In genomic region chr10:86757110-86757790, GRCh38 we compare ENCODE assay signal across 8 cellular contexts. TPM values are rescaled to one million over a fixed set of nuclear protein-coding genes. Genes with fewer than 3 reads are reported as not detected.
DNase-seq lines count a peak whose midpoint lies in the region; ATAC-seq and TF ChIP-seq lines count a peak whose summit lies in the region.

No MANE protein-coding gene starts in this region.

- DNase-seq in AG09319 (ENCODE audit: extremely low read depth, low read depth) (no peak), NCI-H460 (ENCODE audit: extremely low read depth, low read depth) (peak; percentile 28), heart left ventricle (peak; percentile 39 to 68 (median 48)), psoas muscle (peak in 1 of 2 donors; percentile 71), Ammon's horn (ENCODE audit: low spot score) (no peak), activated gamma-delta T cell treated with Interleukin-2 at 50 U/mL for 16 hours (no peak)
- peak; percentile 32 for DNase-seq in activated naive CD4-positive, alpha-beta T cell treated with anti-CD3 and anti-CD28 coated beads, Interleukin-2, amount 10 ng/mL, durations not matched to agents 7 days and 5 days

- H3K36me3 ChIP-seq in heart left ventricle (no peaks in the 10 kb centered on the region), psoas muscle (ENCODE audit: insufficient read depth in 1 of 2, low read depth in 1 of 2) (no peaks in the 10 kb centered on the region)

- H3K9me3 ChIP-seq in heart left ventricle: no peaks in the 10 kb centered on the region
- H3K9me3 ChIP-seq in psoas muscle: no peaks in the 10 kb centered on the region

- TF ChIP-seq POLR2A in heart left ventricle (IDR thresholded peaks at IDR 0.05): no peak

- peak; percentile 29 for TF ChIP-seq CTCF in AG09319 (IDR thresholded peaks at IDR 0.05; ENCODE audit: low read depth, low read length)
- peak in 4 of 12 donors; percentile 21 to 32 (median 28) for TF ChIP-seq CTCF in heart left ventricle (IDR thresholded peaks at IDR 0.05)
- peak; percentile 25 for TF ChIP-seq CTCF in psoas muscle (IDR thresholded peaks at IDR 0.05)

- H3K27me3 Mint-ChIP-seq in activated naive CD4-positive, alpha-beta T cell treated with anti-CD3 and anti-CD28 coated beads, Interleukin-2, amount 10 ng/mL, durations not matched to agents 7 days and 5 days: peaks cover 55% of the 10 kb centered on the region

- no peaks in the 10 kb centered on the region for H3K9me3 Mint-ChIP-seq in activated naive CD4-positive, alpha-beta T cell treated with anti-CD3 and anti-CD28 coated beads, Interleukin-2, amount 10 ng/mL, durations not matched to agents 7 days and 5 days

- H3K36me3 Mint-ChIP-seq in activated naive CD4-positive, alpha-beta T cell treated with anti-CD3 and anti-CD28 coated beads, Interleukin-2, amount 10 ng/mL, durations not matched to agents 7 days and 5 days: peaks cover 2% of the 10 kb centered on the region

- peaks cover 0 to 56% (median 25%) of the 10 kb centered on the region in 12 donors for H3K4me1 ChIP-seq in heart left ventricle
- peaks cover 54% of the 10 kb centered on the region for H3K4me1 ChIP-seq in psoas muscle

- 2 to 4% (median 3%) methylated on average over 32 to 42 of the region's 42 CpGs for WGBS in heart left ventricle, 4 donors
- 1 to 3% (median 1%) methylated on average over 37 to 42 of the region's 42 CpGs for WGBS in psoas muscle, 3 donors

- peaks cover 47% of the 10 kb centered on the region for H3K4me1 Mint-ChIP-seq in activated naive CD4-positive, alpha-beta T cell treated with anti-CD3 and anti-CD28 coated beads, Interleukin-2, amount 10 ng/mL, durations not matched to agents 7 days and 5 days

- H3K4me3 ChIP-seq in heart left ventricle: peak overlapping the region; percentile 58 to 83 (median 78)
- H3K4me3 ChIP-seq in psoas muscle: peak overlapping the region; percentile 92

- peak overlapping the region; percentile 78 for H3K27ac Mint-ChIP-seq in activated naive CD4-positive, alpha-beta T cell treated with anti-CD3 and anti-CD28 coated beads, Interleukin-2, amount 10 ng/mL, durations not matched to agents 7 days and 5 days

- intact Hi-C loops in heart left ventricle (cut with DNase I): loop anchor here in 8 of 10 donors (2.0 to 10.0 kb wide), 7 partner anchors 45 to 148 kb away; no protein-coding TSS in a partner anchor
- intact Hi-C loops in psoas muscle (cut with DNase I): loop anchor here in 1 of 2 donors (5.0 kb wide), 1 partner anchor 45 kb away; no protein-coding TSS in a partner anchor

- peaks cover 0 to 47% (median 8%) of the 10 kb centered on the region in 9 donors for H3K27me3 ChIP-seq in heart left ventricle
- H3K27me3 ChIP-seq in psoas muscle (ENCODE audit: insufficient read depth in 3 of 3, low read length in 2 of 3): no peaks in the 10 kb centered on the region

- peak; percentile 3 for ATAC-seq in GM21529 (IDR thresholded peaks at IDR 0.05; ENCODE audit: unreplicated experiment)
- ATAC-seq in heart left ventricle: no peak
- ATAC-seq in psoas muscle: no peak

- CTCF ChIA-PET in activated naive CD4-positive, alpha-beta T cell treated with anti-CD3 and anti-CD28 coated beads, Interleukin-2, amount 10 ng/mL, durations not matched to agents 7 days and 5 days (lab: Charles Lee): interaction anchor here (0.9 kb wide), 1 partner anchor 15 kb away, joined by 3 read pairs; no protein-coding TSS in a partner anchor

- peak overlapping the region; percentile 87 to 100 (median 98) for H3K27ac ChIP-seq in heart left ventricle
- H3K27ac ChIP-seq in psoas muscle: peak overlapping the region; percentile 100

- peak overlapping the region; percentile 84 for H3K4me3 Mint-ChIP-seq in activated naive CD4-positive, alpha-beta T cell treated with anti-CD3 and anti-CD28 coated beads, Interleukin-2, amount 10 ng/mL, durations not matched to agents 7 days and 5 days

RNA-seq across cellular contexts. Expression of gene BMPR1A, which starts 0.8 kb away (rescaled TPM):
- 28.6 and 31.6 TPM in 2 replicates for total RNA-seq in NCI-H460 (2014; rRNA removed; shearing (Covaris generic))
- polyA plus RNA-seq in NCI-H460 (2014; cell fraction: nucleus; rRNA removed): 11.7 and 16.8 TPM in 2 replicates
- total RNA-seq in heart left ventricle: 10 to 100 TPM; 19.9 to 72.0 (median 46.1) TPM
- polyA plus RNA-seq in heart left ventricle: 10 to 100 TPM in 1 of 2 donors, 1 to 10 TPM in 1; 6.3 to 18.6 TPM
- 10 to 100 TPM; 12.0 to 30.0 (median 26.2) TPM for total RNA-seq in psoas muscle
- polyA plus RNA-seq in psoas muscle: 10 to 100 TPM in 1 of 3 donors, 1 to 10 TPM in 2; 4.6 to 22.7 (median 6.0) TPM

Comparison
In these comparisons a context has a peak if more than half of its experiments do, and no peak if none do; other contexts are left out.
1. DNase-seq: peak in NCI-H460 (single experiment), activated naive CD4-positive, alpha-beta T cell treated with anti-CD3 and anti-CD28 coated beads, Interleukin-2, amount 10 ng/mL, durations not matched to agents 7 days and 5 days (single experiment) and heart left ventricle (5 of 5); none in AG09319 (single experiment), Ammon's horn (single experiment) and activated gamma-delta T cell treated with Interleukin-2 at 50 U/mL for 16 hours (single experiment).